ENCODE assay signal across 10 cellular contexts in genomic region chr9:18396102-18396728, GRCh38.
DNase-seq lines count a peak whose midpoint lies in the region; TF ChIP-seq lines count a peak whose summit lies in the region.
"Had no signal": no experiment of that assay in that cellular context is flagged by ENCODE, and none has a peak within 500 bp of the region (broad histone marks: within the 10 kb centered on the region; RNA-seq: fewer than 3 reads in every experiment).

No MANE protein-coding gene starts in this region.

- H3K27ac ChIP-seq in SJCRH30: no peak overlapping the region
- no peak overlapping the region for H3K27ac ChIP-seq in smooth muscle cell (ENCODE audit: low read depth)
- H3K27ac ChIP-seq in CD4-positive, alpha-beta memory T cell (ENCODE audit: low read depth, low read length): no peak overlapping the region

- H2AFZ ChIP-seq in smooth muscle cell (ENCODE audit: low read depth): no peak overlapping the region

- H3K79me2 ChIP-seq in smooth muscle cell (ENCODE audit: low read depth): no peaks in the 10 kb centered on the region

- H3K36me3 ChIP-seq in SJCRH30 (no peaks in the 10 kb centered on the region), smooth muscle cell (ENCODE audit: low read depth) (no peaks in the 10 kb centered on the region)
- no peaks in the 10 kb centered on the region for H3K36me3 ChIP-seq in CD4-positive, alpha-beta memory T cell (ENCODE audit: insufficient read depth, low read length)

- peaks cover 6% of the 10 kb centered on the region for H3F3A ChIP-seq in smooth muscle cell (ENCODE audit: low read depth)

- no peak overlapping the region for H3K4me2 ChIP-seq in smooth muscle cell

- H4K20me1 ChIP-seq in smooth muscle cell (ENCODE audit: low read depth): no peaks in the 10 kb centered on the region

- POLR2A ChIA-PET in CD4-positive, alpha-beta memory T cell (lab: Charles Lee; ENCODE audit: partially characterized antibody): no interaction called here

- TF ChIP-seq CTCF in HFFc6 (IDR thresholded peaks at IDR 0.05) (peak; percentile 72), smooth muscle cell (IDR thresholded peaks at IDR 0.05; ENCODE audit: borderline replicate concordance, insufficient read depth, poor library complexity, severe bottlenecking) (no peak)

- H3K4me3 Mint-ChIP-seq in HFFc6: no peak overlapping the region
- no peak overlapping the region for H3K4me3 Mint-ChIP-seq in CD4-positive, alpha-beta memory T cell
- H3K4me3 Mint-ChIP-seq: activated naive CD8-positive, alpha-beta T cell treated with anti-CD3 and anti-CD28 coated beads, Interleukin-2, amount 10 ng/mL, durations not matched to agents 7 days and 5 days had no signal

- no peaks in the 10 kb centered on the region for H3K27me3 ChIP-seq in SJCRH30
- no peaks in the 10 kb centered on the region for H3K27me3 ChIP-seq in smooth muscle cell (ENCODE audit: low read depth)
- no peaks in the 10 kb centered on the region for H3K27me3 ChIP-seq in CD4-positive, alpha-beta memory T cell (ENCODE audit: insufficient read depth, low read length)

- no peak overlapping the region for H3K9ac ChIP-seq in smooth muscle cell (ENCODE audit: low read depth)

- no peak overlapping the region for H3K27ac Mint-ChIP-seq in HFFc6
- H3K27ac Mint-ChIP-seq in CD4-positive, alpha-beta memory T cell: no peak overlapping the region
- H3K27ac Mint-ChIP-seq: activated naive CD8-positive, alpha-beta T cell treated with anti-CD3 and anti-CD28 coated beads, Interleukin-2, amount 10 ng/mL, durations not matched to agents 7 days and 5 days had no signal

- H3K36me3 Mint-ChIP-seq in HFFc6 (ENCODE audit: low read depth): no peaks in the 10 kb centered on the region
- no peaks in the 10 kb centered on the region for H3K36me3 Mint-ChIP-seq in CD4-positive, alpha-beta memory T cell
- H3K36me3 Mint-ChIP-seq: activated naive CD8-positive, alpha-beta T cell treated with anti-CD3 and anti-CD28 coated beads, Interleukin-2, amount 10 ng/mL, durations not matched to agents 7 days and 5 days had no signal

- peaks cover 23% of the 10 kb centered on the region for H3K4me1 Mint-ChIP-seq in HFFc6 (ENCODE audit: low read depth)
- H3K4me1 Mint-ChIP-seq in CD4-positive, alpha-beta memory T cell: no peaks in the 10 kb centered on the region
- H3K4me1 Mint-ChIP-seq: activated naive CD8-positive, alpha-beta T cell treated with anti-CD3 and anti-CD28 coated beads, Interleukin-2, amount 10 ng/mL, durations not matched to agents 7 days and 5 days had no signal

- no peaks in the 10 kb centered on the region for H3K9me3 Mint-ChIP-seq in HFFc6
- H3K9me3 Mint-ChIP-seq in CD4-positive, alpha-beta memory T cell: peaks cover 0 to 2% (median 0%) of the 10 kb centered on the region in 8 donors
- H3K9me3 Mint-ChIP-seq: activated naive CD8-positive, alpha-beta T cell treated with anti-CD3 and anti-CD28 coated beads, Interleukin-2, amount 10 ng/mL, durations not matched to agents 7 days and 5 days had no signal

- H3K27me3 Mint-ChIP-seq in HFFc6 (ENCODE audit: insufficient read depth): no peaks in the 10 kb centered on the region
- no peaks in the 10 kb centered on the region for H3K27me3 Mint-ChIP-seq in CD4-positive, alpha-beta memory T cell
- H3K27me3 Mint-ChIP-seq: activated naive CD8-positive, alpha-beta T cell treated with anti-CD3 and anti-CD28 coated beads, Interleukin-2, amount 10 ng/mL, durations not matched to agents 7 days and 5 days had no signal

- H3K4me1 ChIP-seq in SJCRH30: peaks cover 17% of the 10 kb centered on the region
- no peaks in the 10 kb centered on the region for H3K4me1 ChIP-seq in smooth muscle cell (ENCODE audit: low read depth)
- H3K4me1 ChIP-seq in CD4-positive, alpha-beta memory T cell (ENCODE audit: insufficient read depth, low read length): no peaks in the 10 kb centered on the region

- no peak overlapping the region for H3K4me3 ChIP-seq in SJCRH30
- no peak overlapping the region for H3K4me3 ChIP-seq in smooth muscle cell
- no peak overlapping the region for H3K4me3 ChIP-seq in CD4-positive, alpha-beta memory T cell (ENCODE audit: low read length in 2 of 2)

- DNase-seq in CD1c-positive myeloid dendritic cell (ENCODE audit: extremely low spot score) (peak; percentile 13), HFFc6 (peak; percentile 31), SJCRH30 (peak; percentile 28 to 47), iris pigment epithelial cell (ENCODE audit: low read depth) (peak; percentile 34), smooth muscle cell (lab: John Stamatoyannopoulos, UW; ENCODE audit: unreplicated experiment) (no peak), GM19238 (ENCODE audit: insufficient read length, low spot score) (no peak), OCI-M2 (lab: John Stamatoyannopoulos, UW; ENCODE audit: unreplicated experiment) (no peak)
- DNase-seq in CD4-positive, alpha-beta memory T cell: no peak
- DNase-seq: activated naive CD8-positive, alpha-beta T cell treated with anti-CD3 and anti-CD28 coated beads, Interleukin-2, amount 10 ng/mL, durations not matched to agents 7 days and 5 days; left cardiac atrium had no signal

- H3K9me3 ChIP-seq in SJCRH30 (replicated peaks) (no peaks in the 10 kb centered on the region), smooth muscle cell (replicated peaks; ENCODE audit: low read depth) (no peaks in the 10 kb centered on the region)
- H3K9me3 ChIP-seq in CD4-positive, alpha-beta memory T cell (ENCODE audit: control insufficient read depth in 1 of 2, low read length in 2 of 2): no peaks in the 10 kb centered on the region

- CTCF ChIA-PET in CD4-positive, alpha-beta memory T cell (lab: Charles Lee; ENCODE audit: partially characterized antibody): no interaction called here

- intact Hi-C loops in CD4-positive, alpha-beta memory T cell (cut with micrococcal nuclease): no loop called here

Comparison
In these comparisons a context has a peak if more than half of its experiments do, and no peak if none do; other contexts are left out.
1. DNase-seq: peak in CD1c-positive myeloid dendritic cell (single experiment), HFFc6 (single experiment), SJCRH30 (2 of 2) and iris pigment epithelial cell (single experiment); none in smooth muscle cell (single experiment), GM19238 (single experiment), OCI-M2 (single experiment) and CD4-positive, alpha-beta memory T cell (0 of 5).